21 cellular contexts compared by ENCODE assay signal in the genomic region with DNA sequence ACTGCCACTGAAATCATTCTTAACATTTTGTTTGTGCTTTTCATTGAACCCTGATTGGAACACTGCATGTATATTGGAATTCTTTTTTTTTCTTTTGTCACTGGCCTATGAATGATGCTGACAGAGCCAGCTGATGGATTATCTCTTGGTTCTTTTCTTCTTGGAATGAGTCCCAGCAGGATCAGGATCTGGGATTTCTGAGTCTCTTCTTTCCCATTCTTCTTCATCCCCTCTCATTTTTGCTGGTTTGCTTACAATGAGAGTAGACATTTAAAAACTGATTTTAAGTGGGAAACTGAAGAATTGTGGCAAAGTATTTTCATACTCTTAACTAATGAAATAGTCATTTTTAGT. TPM values are rescaled to one million over a fixed set of nuclear protein-coding genes. Genes with fewer than 3 reads are reported as not detected.
DNase-seq lines count a peak whose midpoint lies in the region; ATAC-seq, FAIRE-seq and TF ChIP-seq lines count a peak whose summit lies in the region.
"Had no signal": no experiment of that assay in that cellular context is flagged by ENCODE, and none has a peak within 500 bp of the region (broad histone marks: within the 10 kb centered on the region; RNA-seq: fewer than 3 reads in every experiment).

No MANE protein-coding gene starts in this region.

- H2BK5ac ChIP-seq in H1 (ENCODE audit: low read depth, low read length) = no peak overlapping the region

- no peak for TF ChIP-seq RAD21 in H1 (IDR thresholded peaks at IDR 0.05 in 1 of 2, conservative IDR thresholded peaks at IDR 0.05 in 1 of 2; ENCODE audit: low read depth in 2 of 2, low read length in 2 of 2)

- intact Hi-C loops in left colon (cut with DNase I, micrococcal nuclease) = no loop called here

- no peak for FAIRE-seq in H1 (lab: Jason Lieb, UNC)
- FAIRE-seq: A549, D721Med, GM12892, GM18507 had no signal

- H3K9me3 ChIP-seq in CD4-positive, CD25-positive, alpha-beta regulatory T cell (ENCODE audit: control insufficient read depth in 2 of 2, low read length in 2 of 2) = no peaks in the 10 kb centered on the region
- H3K9me3 ChIP-seq in HEK293 (ENCODE audit: control insufficient read depth, insufficient read depth, low read depth, low read length) (no peaks in the 10 kb centered on the region), H1 (ENCODE audit: insufficient read depth in 2 of 2, low read depth in 1 of 2, low read length in 1 of 2) (no peaks in the 10 kb centered on the region), neural progenitor cell (ENCODE audit: low read depth) (no peaks in the 10 kb centered on the region)
- H3K9me3 ChIP-seq: A549, BLaER1, MG63, SJCRH30 had no signal

- H3K9me3 Mint-ChIP-seq in CD4-positive, CD25-positive, alpha-beta regulatory T cell = no peaks in the 10 kb centered on the region
- no peaks in the 10 kb centered on the region for H3K9me3 Mint-ChIP-seq in neural progenitor cell
- H3K9me3 Mint-ChIP-seq: CD8-positive, alpha-beta T cell had no signal

- H3K4me2 ChIP-seq in H1 (ENCODE audit: insufficient read depth in 1 of 2, low read depth in 2 of 2, low read length in 2 of 2) (peak overlapping the region; percentile 1 to 38; a peak in 1 of 4 replicates), neural progenitor cell (peak overlapping the region; percentile 87)
- H3K4me2 ChIP-seq: KMS-11 had no signal

- no peak overlapping the region for H3K4me3 ChIP-seq in CD4-positive, CD25-positive, alpha-beta regulatory T cell (ENCODE audit: low read depth, low read length)
- H3K4me3 ChIP-seq in HEK293 (ENCODE audit: low read depth, low read length) (no peak overlapping the region), H1 (ENCODE audit: extremely low read depth in 1 of 4, insufficient read depth in 2 of 4, low read depth in 3 of 4, low read length in 4 of 4) (no peak overlapping the region), neural progenitor cell (peak overlapping the region; percentile 7)
- H3K4me3 ChIP-seq: A549, BLaER1, MG63, SJCRH30 had no signal

- CTCF ChIA-PET in HEK293 (lab: Yijun Ruan, JAX) (no interaction called here), H1 (lab: Charles Lee; ENCODE audit: partially characterized antibody) (interaction anchor here (0.7 to 1.6 kb wide), 4 partner anchors 16 to 638 kb away, joined by 3 to 4 read pairs (median 3); no protein-coding TSS in a partner anchor)

- no peak overlapping the region for H4K91ac ChIP-seq in H1 (replicated peaks; ENCODE audit: insufficient read length, low read length)

- H4K20me1 ChIP-seq in H1 (replicated peaks in 1 of 2; ENCODE audit: control insufficient read depth in 1 of 2, insufficient read depth in 2 of 2, low read length in 2 of 2) (peaks cover 0 to 12% of the 10 kb centered on the region in 2 experiments), neural progenitor cell (ENCODE audit: low read depth) (peaks cover 78% of the 10 kb centered on the region)

- H4K5ac ChIP-seq in H1 (ENCODE audit: insufficient read length, low read depth, low read length) = no peak overlapping the region

- H2BK20ac ChIP-seq in H1 (ENCODE audit: low read length) = no peak overlapping the region

- H2AFZ ChIP-seq in H1 (ENCODE audit: low read length) (no peak overlapping the region), neural progenitor cell (replicated peaks) (no peak overlapping the region)

- TF ChIP-seq CTCF in HEK293 (tag by site-specific recombination; IDR thresholded peaks at IDR 0.05) = no peak
- TF ChIP-seq CTCF in H1 (IDR thresholded peaks at IDR 0.05; ENCODE audit: control extremely low read depth in 1 of 3, insufficient read depth in 1 of 3, low read depth in 1 of 3, low read length in 3 of 3) = no peak
- TF ChIP-seq CTCF in neural progenitor cell (IDR thresholded peaks at IDR 0.05) = no peak

- no peak overlapping the region for H2BK15ac ChIP-seq in H1 (ENCODE audit: low read length)

- H2AK5ac ChIP-seq in H1 (ENCODE audit: low read depth, low read length) = no peak overlapping the region

- H3K18ac ChIP-seq in H1 (ENCODE audit: extremely low read depth, low read length) = no peak overlapping the region

- H2BK12ac ChIP-seq in H1 (ENCODE audit: low read depth, low read length) = no peak overlapping the region

- H3K4ac ChIP-seq in H1 (replicated peaks; ENCODE audit: insufficient read length, low read depth, low read length) = no peak overlapping the region

- TF ChIP-seq EP300 in H1 (IDR thresholded peaks at IDR 0.05; ENCODE audit: borderline replicate concordance in 1 of 2, low read depth in 2 of 2, low read length in 2 of 2) = no peak

- H3K23ac ChIP-seq in H1 (ENCODE audit: insufficient read length) = no peak overlapping the region

- no peak overlapping the region for H2BK120ac ChIP-seq in H1 (replicated peaks; ENCODE audit: low read depth, low read length)

- H3K4me3 Mint-ChIP-seq in CD4-positive, CD25-positive, alpha-beta regulatory T cell = peak overlapping the region in 1 of 4 donors; percentile 36
- H3K4me3 Mint-ChIP-seq in neural progenitor cell = no peak overlapping the region
- H3K4me3 Mint-ChIP-seq: CD8-positive, alpha-beta T cell had no signal

- H3K9ac ChIP-seq in H1 (replicated peaks in 1 of 4; ENCODE audit: extremely low read depth in 1 of 4, low read depth in 3 of 4, low read length in 3 of 4) (no peak overlapping the region), neural progenitor cell (no peak overlapping the region)
- H3K9ac ChIP-seq: BLaER1, KMS-11 had no signal

- H3K27ac ChIP-seq in CD4-positive, CD25-positive, alpha-beta regulatory T cell (ENCODE audit: insufficient read depth, low read length, poor library complexity, severe bottlenecking) = no peak overlapping the region
- no peak overlapping the region for H3K27ac ChIP-seq in HEK293 (ENCODE audit: extremely low read depth, low read depth, low read length)
- no peak overlapping the region for H3K27ac ChIP-seq in H1 (ENCODE audit: low read depth, low read length)
- H3K27ac ChIP-seq in neural progenitor cell = peak overlapping the region; percentile 83
- H3K27ac ChIP-seq: BLaER1, SJCRH30 had no signal

- H3K27me3 Mint-ChIP-seq in CD4-positive, CD25-positive, alpha-beta regulatory T cell = no peaks in the 10 kb centered on the region
- H3K27me3 Mint-ChIP-seq in neural progenitor cell (ENCODE audit: insufficient read depth, low read depth) = peaks cover 6% of the 10 kb centered on the region

- H3K27me3 ChIP-seq in CD4-positive, CD25-positive, alpha-beta regulatory T cell (ENCODE audit: control insufficient read depth, insufficient read depth, low read length) = no peaks in the 10 kb centered on the region
- no peaks in the 10 kb centered on the region for H3K27me3 ChIP-seq in H1 (replicated peaks in 1 of 4; ENCODE audit: control insufficient read depth in 3 of 4, extremely low read depth in 1 of 4, insufficient read depth in 3 of 4, low read length in 3 of 4)
- H3K27me3 ChIP-seq in neural progenitor cell = no peaks in the 10 kb centered on the region
- H3K27me3 ChIP-seq: BLaER1, MG63, SJCRH30 had no signal

- H3K27ac Mint-ChIP-seq in CD4-positive, CD25-positive, alpha-beta regulatory T cell = peak overlapping the region in 2 of 3 donors; percentile 39 to 48
- peak overlapping the region; percentile 11 for H3K27ac Mint-ChIP-seq in neural progenitor cell

- H3F3A ChIP-seq in neural progenitor cell (ENCODE audit: low read depth) = peaks cover 57% of the 10 kb centered on the region

- DNase-seq in CD4-positive, CD25-positive, alpha-beta regulatory T cell = no peak
- DNase-seq in H1 (ENCODE audit: low read depth in 1 of 2, low spot score in 2 of 2) (no peak), neural progenitor cell (ENCODE audit: low spot score) (peak; percentile 68), NCI-H2227 (lab: John Stamatoyannopoulos, UW; ENCODE audit: unreplicated experiment) (no peak), left colon (no peak)
- DNase-seq: CD8-positive, alpha-beta T cell; DMS79; MG63; NCI-H1092; NCI-H1436 treated with DMSO at 0.1 percent for 48 hours; NCI-H2029; NCI-H526; SJCRH30 had no signal

- H3K14ac ChIP-seq in H1 (ENCODE audit: insufficient read length) = no peak overlapping the region

- TF ChIP-seq POLR2A in H1 (IDR thresholded peaks at IDR 0.05; ENCODE audit: control extremely low read depth in 1 of 2, low read depth in 2 of 2, low read length in 2 of 2) = no peak

- no peak for ATAC-seq in CD4-positive, CD25-positive, alpha-beta regulatory T cell (ENCODE audit: low read depth in 2 of 2)
- ATAC-seq in left colon = no peak
- ATAC-seq in GM21619 (IDR thresholded peaks at IDR 0.05; ENCODE audit: unreplicated experiment) = no peak

- peaks cover 13 to 54% (median 33%) of the 10 kb centered on the region in 4 donors for H3K4me1 Mint-ChIP-seq in CD4-positive, CD25-positive, alpha-beta regulatory T cell
- H3K4me1 Mint-ChIP-seq in neural progenitor cell = peaks cover 54% of the 10 kb centered on the region

- no peak overlapping the region for H3K56ac ChIP-seq in H1 (replicated peaks; ENCODE audit: insufficient read length, low read depth, low read length)

- H3K79me2 ChIP-seq in H1 (ENCODE audit: control insufficient read depth in 1 of 2, insufficient read depth in 2 of 2, low read length in 2 of 2) (peaks cover 17 to 100% of the 10 kb centered on the region in 2 experiments), neural progenitor cell (ENCODE audit: low read depth) (peaks cover 100% of the 10 kb centered on the region)

- no peaks in the 10 kb centered on the region for H3K23me2 ChIP-seq in H1 (ENCODE audit: low read depth, low read length)

- H3K79me1 ChIP-seq in H1 (ENCODE audit: low read depth, low read length) = peaks cover 6% of the 10 kb centered on the region; the same call in 1 of the 2 replicates

- H3K4me1 ChIP-seq in CD4-positive, CD25-positive, alpha-beta regulatory T cell (ENCODE audit: control insufficient read depth, insufficient read depth, low read length, poor library complexity, severe bottlenecking) = no peaks in the 10 kb centered on the region
- H3K4me1 ChIP-seq in HEK293 (ENCODE audit: control insufficient read depth, insufficient read depth, low read length) (no peaks in the 10 kb centered on the region), H1 (replicated peaks in 1 of 4; ENCODE audit: control insufficient read depth in 3 of 4, insufficient read depth in 4 of 4, low read length in 3 of 4) (peaks cover 9 to 40% (median 25%) of the 10 kb centered on the region in 4 experiments), neural progenitor cell (peaks cover 99% of the 10 kb centered on the region)
- H3K4me1 ChIP-seq: SJCRH30 had no signal

- POLR2A ChIA-PET in HEK293 (lab: Yijun Ruan, JAX) = no interaction called here
- POLR2A ChIA-PET in H1 (lab: Charles Lee; ENCODE audit: partially characterized antibody) = interaction anchor here (0.8 to 1.4 kb wide), 4 partner anchors 8 to 20 kb away, joined by 3 read pairs; no protein-coding TSS in a partner anchor

- no peak overlapping the region for H4K8ac ChIP-seq in H1 (ENCODE audit: extremely low read depth, insufficient read depth, low read length)

- peaks cover 3% of the 10 kb centered on the region for H3K36me3 Mint-ChIP-seq in CD4-positive, CD25-positive, alpha-beta regulatory T cell
- H3K36me3 Mint-ChIP-seq in neural progenitor cell = peaks cover 10% of the 10 kb centered on the region

- H3K36me3 ChIP-seq in CD4-positive, CD25-positive, alpha-beta regulatory T cell (ENCODE audit: control insufficient read depth, insufficient read depth, low read length) = no peaks in the 10 kb centered on the region
- H3K36me3 ChIP-seq in HEK293 (ENCODE audit: control insufficient read depth in 2 of 2, insufficient read depth in 1 of 2, low read length in 2 of 2) = peaks cover 0 to 14% of the 10 kb centered on the region in 2 experiments; a peak in 1 of 3 replicates
- no peaks in the 10 kb centered on the region; a peak in 1 of 8 replicates for H3K36me3 ChIP-seq in H1 (ENCODE audit: control insufficient read depth in 2 of 4, insufficient read depth in 4 of 4, low read length in 3 of 4)
- H3K36me3 ChIP-seq in neural progenitor cell = no peaks in the 10 kb centered on the region

RNA-seq across cellular contexts. Expression of gene DCUN1D4, which starts 9.0 kb away (rescaled TPM):
- total RNA-seq in CD4-positive, CD25-positive, alpha-beta regulatory T cell = 28.1 TPM
- polyA plus RNA-seq in CD4-positive, CD25-positive, alpha-beta regulatory T cell = 10 to 100 TPM in 3 of 4 donors, 1 to 10 TPM in 1; 9.7 to 18.5 (median 17.1) TPM
- 55.9 and 57.3 TPM in 2 replicates for total RNA-seq in H1 (2021; fragmentation: NEBNext Ultra II Directional; extraction: Animal tissue kit (Norgen Biotek cat#: 25700))
- polyA plus RNA-seq in H1 (2011; rRNA removed) = 19.2 and 22.9 TPM in 2 replicates
- polyA plus RNA-seq in H1 (2011; cell fraction: cytosol; rRNA removed) = 22.3 TPM
- 30.0 TPM for polyA plus RNA-seq in H1 (2011; cell fraction: nucleus; rRNA removed)
- polyA plus RNA-seq in H1 (2012, experiment 1 of 2) = 28.8 to 52.4 TPM (median 44.0 TPM) in 4 replicates
- 1.3 TPM for polyA plus RNA-seq in H1 (2012, experiment 2 of 2)
- polyA plus RNA-seq in H1 (2013, experiment 1 of 2) = 17.3 TPM
- 16.2 TPM for polyA plus RNA-seq in H1 (2013, experiment 2 of 2)
- 116 and 135 TPM in 2 replicates for polyA minus RNA-seq in H1 (2011; rRNA and poly(A)+ RNA removed)
- 36.2 TPM for polyA minus RNA-seq in H1 (2011; cell fraction: cytosol; rRNA and poly(A)+ RNA removed)
- polyA minus RNA-seq in H1 (2011; cell fraction: nucleus; rRNA and poly(A)+ RNA removed) = 114 TPM
- total RNA-seq in neural progenitor cell (ENCODE audit: low replicate concordance) (98.7 and 180 TPM in 2 replicates), left colon (10 to 100 TPM; 29.7 to 37.5 TPM)
